8 cellular contexts compared by ENCODE assay signal in the genomic region with DNA sequence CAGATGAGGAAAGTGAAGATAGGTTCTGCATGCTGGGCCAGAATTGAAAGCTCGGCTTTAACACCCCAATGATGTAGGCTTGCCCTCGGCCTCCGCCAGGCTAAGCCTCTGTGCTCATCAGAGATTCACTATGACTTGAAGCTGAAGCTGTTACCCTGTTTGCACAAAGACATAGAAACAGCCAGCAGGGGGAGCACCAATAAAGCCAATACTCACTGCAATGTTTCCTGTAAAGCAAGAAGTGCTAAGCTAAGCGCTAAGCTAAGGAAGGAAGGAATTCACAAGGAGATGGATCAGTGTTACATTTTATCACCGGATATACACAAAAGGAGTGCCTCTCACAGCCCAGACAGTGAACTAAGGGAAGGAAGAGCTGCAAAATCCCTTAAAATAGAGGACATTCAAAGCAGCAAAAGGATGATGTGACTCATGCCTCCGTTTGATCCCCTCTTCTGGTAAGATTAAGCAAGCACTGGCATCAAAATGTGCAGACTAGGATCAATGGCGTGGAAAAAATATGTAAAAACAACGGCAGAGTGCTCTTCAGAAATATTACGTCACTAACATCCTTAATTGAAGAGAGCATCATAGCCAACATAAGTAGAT.
A peak's percentile ranks its signal among the peaks of the same experiment; 100 is the strongest.
DNase-seq lines count a peak whose midpoint lies in the region; ATAC-seq lines count a peak whose summit lies in the region.

No MANE protein-coding gene starts in this region.

- H4K8ac ChIP-seq in mesendoderm (ENCODE audit: low read depth, low read length): no peak overlapping the region

- no peaks in the 10 kb centered on the region for H3K36me3 ChIP-seq in mesendoderm (ENCODE audit: control insufficient read depth, insufficient read depth, low read length)

- H3K27ac ChIP-seq in mesendoderm (ENCODE audit: low read depth, low read length): no peak overlapping the region

- H3K4me1 ChIP-seq in mesendoderm (ENCODE audit: control insufficient read depth, low read depth, low read length): no peaks in the 10 kb centered on the region

- no peak overlapping the region for H4K5ac ChIP-seq in mesendoderm (ENCODE audit: low read length)

- H3K56ac ChIP-seq in mesendoderm (ENCODE audit: low read length): no peak overlapping the region

- no peaks in the 10 kb centered on the region for H3K79me1 ChIP-seq in mesendoderm (ENCODE audit: low read length)

- H2AK5ac ChIP-seq in mesendoderm (ENCODE audit: low read length): no peak overlapping the region

- DNase-seq in COLO829 (ENCODE audit: low spot score): peak; percentile 76
- peak; percentile 82 to 93 for DNase-seq in NCI-H526 (lab: John Stamatoyannopoulos, UW)
- DNase-seq in activated CD4-positive, alpha-beta T cell treated with anti-CD3 and anti-CD28 coated beads, Interleukin-2, amount 50 U/mL, for 24 hours (ENCODE audit: low read depth in 1 of 2, low spot score in 1 of 2): peak; percentile 35 to 63
- DNase-seq in effector CD4-positive, alpha-beta T cell: peak; percentile 43
- DNase-seq in mesendoderm: peak; percentile 96
- peak; percentile 6 to 28 for DNase-seq in stimulated activated CD8-positive, alpha-beta memory T cell treated with anti-CD3 and anti-CD28 coated beads, Interleukin-4, amount 100 ng/mL, for 4 hours (ENCODE audit: low read depth in 2 of 2, low spot score in 1 of 2)

- no peak overlapping the region for H2BK15ac ChIP-seq in mesendoderm (replicated peaks; ENCODE audit: low read depth)

- H3K18ac ChIP-seq in mesendoderm (ENCODE audit: low read length): no peak overlapping the region

- no peak overlapping the region for H2BK5ac ChIP-seq in mesendoderm (ENCODE audit: low read length)

- peak; percentile 90 for ATAC-seq in GM19452 (IDR thresholded peaks at IDR 0.05; ENCODE audit: unreplicated experiment)
- ATAC-seq in HG03469 (IDR thresholded peaks at IDR 0.05; ENCODE audit: unreplicated experiment): peak; percentile 95

- H3K79me2 ChIP-seq in mesendoderm (ENCODE audit: control insufficient read depth, insufficient read depth, low read length): no peaks in the 10 kb centered on the region

- H3K23ac ChIP-seq in mesendoderm (ENCODE audit: low read length): no peak overlapping the region

- H3K4me2 ChIP-seq in mesendoderm (ENCODE audit: low read length): no peak overlapping the region

- H3K27me3 ChIP-seq in mesendoderm (ENCODE audit: insufficient read depth, low read length, poor library complexity): no peaks in the 10 kb centered on the region

- H2BK120ac ChIP-seq in mesendoderm (ENCODE audit: low read depth, low read length): no peak overlapping the region

- no peak overlapping the region for H3K9ac ChIP-seq in mesendoderm (ENCODE audit: low read length)

- WGBS in mesendoderm (ENCODE audit: extremely low coverage, insufficient coverage, low lambda C conversion rate): no CpG with 5 or more reads among the region's 9 CpGs

- no peak overlapping the region for H3K4ac ChIP-seq in mesendoderm (ENCODE audit: low read depth, low read length)

- no peak overlapping the region for H3K4me3 ChIP-seq in mesendoderm (ENCODE audit: low read length)

Comparison
In these comparisons a context has a peak if more than half of its experiments do, and no peak if none do; other contexts are left out.
1. DNase-seq: peak in every context shown above with its lines; median percentile 96 in mesendoderm; 88 in NCI-H526; 76 in COLO829; 49 in activated CD4-positive, alpha-beta T cell treated with anti-CD3 and anti-CD28 coated beads, Interleukin-2, amount 50 U/mL, for 24 hours; 43 in effector CD4-positive, alpha-beta T cell; 17 in stimulated activated CD8-positive, alpha-beta memory T cell treated with anti-CD3 and anti-CD28 coated beads, Interleukin-4, amount 100 ng/mL, for 4 hours.